8 cellular contexts compared by ENCODE assay signal in the genomic region with DNA sequence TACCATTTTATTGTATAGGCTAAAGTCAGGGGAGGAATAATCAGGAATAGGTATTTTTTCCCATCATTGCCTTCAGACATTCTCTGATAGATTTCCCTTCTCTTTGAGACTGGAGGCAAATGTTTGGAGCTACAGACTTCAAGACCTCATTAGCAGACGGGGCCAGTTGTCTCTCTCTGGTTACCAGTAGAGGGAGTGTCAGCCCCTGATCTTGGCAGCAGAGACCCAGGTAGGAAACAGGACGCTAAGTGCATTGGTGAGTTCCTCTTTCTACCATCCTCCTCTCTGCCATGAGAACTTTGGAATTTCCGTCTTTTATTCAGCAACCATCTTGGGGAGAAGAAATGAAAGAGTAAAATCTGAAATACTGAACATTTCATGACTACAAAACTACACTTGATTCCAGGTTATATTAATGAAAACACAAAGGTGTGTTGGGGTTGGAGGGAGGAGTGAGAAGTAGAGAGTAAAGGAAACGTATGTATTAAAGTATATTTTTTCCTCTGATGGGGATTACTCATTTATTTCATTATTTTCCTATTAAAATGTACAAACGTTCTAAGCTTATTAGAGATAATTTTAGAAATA.
DNase-seq lines count a peak whose midpoint lies in the region; ATAC-seq and TF ChIP-seq lines count a peak whose summit lies in the region.

No MANE protein-coding gene starts in this region.

- H3K4me3 ChIP-seq in OCI-LY1 (ENCODE audit: low read depth, low read length, poor library complexity, severe bottlenecking) (no peak overlapping the region), foreskin fibroblast (ENCODE audit: low read depth in 1 of 2, low read length in 2 of 2) (no peak overlapping the region)

- no peaks in the 10 kb centered on the region for H3K9me3 ChIP-seq in OCI-LY1 (ENCODE audit: low read length)

- ATAC-seq in GM21367 (IDR thresholded peaks at IDR 0.05; ENCODE audit: unreplicated experiment) (peak; percentile 78), HG03460 (IDR thresholded peaks at IDR 0.05; ENCODE audit: unreplicated experiment) (peak; percentile 65)

- no peaks in the 10 kb centered on the region for H3K36me3 ChIP-seq in OCI-LY1 (ENCODE audit: insufficient read depth, low read length)

- TF ChIP-seq CTCF in GM10266 (IDR thresholded peaks at IDR 0.05; ENCODE audit: control insufficient read depth, insufficient read depth, low read depth, missing control alignments) (peak; percentile 81), OCI-LY1 (IDR thresholded peaks at IDR 0.05; ENCODE audit: low read length) (peak; percentile 71), foreskin fibroblast (IDR thresholded peaks at IDR 0.05; ENCODE audit: low read depth, low read length) (peak; percentile 15), type B pancreatic cell (conservative IDR thresholded peaks at IDR 0.05) (peak; percentile 81)

- no peak overlapping the region for H3K4me2 ChIP-seq in OCI-LY1 (ENCODE audit: low read length)

- no peak overlapping the region for H3K27ac ChIP-seq in OCI-LY1 (ENCODE audit: low read depth, low read length, poor library complexity, severe bottlenecking)

- H3K27me3 Mint-ChIP-seq in type B pancreatic cell, result no peaks in the 10 kb centered on the region

- H3K27ac Mint-ChIP-seq in type B pancreatic cell, result no peak overlapping the region

- DNase-seq in GM10266 (ENCODE audit: extremely low spot score) (peak; percentile 46), foreskin fibroblast (no peak), type B pancreatic cell (ENCODE audit: extremely low spot score, unreplicated experiment) (no peak), occipital lobe (lab: John Stamatoyannopoulos, UW) (no peak)
- DNase-seq in stimulated activated CD4-positive, alpha-beta T cell treated with anti-CD3 and anti-CD28 coated beads, Interleukin-4, amount 100 ng/mL, for 24 hours, result no peak

- H3K4me3 Mint-ChIP-seq in type B pancreatic cell, result no peak overlapping the region

- H3K27me3 ChIP-seq in OCI-LY1 (ENCODE audit: insufficient read depth, low read length), result no peaks in the 10 kb centered on the region

- no peak overlapping the region for H3K9ac ChIP-seq in OCI-LY1 (ENCODE audit: low read length)

- no peaks in the 10 kb centered on the region for H3K9me2 ChIP-seq in OCI-LY1 (ENCODE audit: low read depth, low read length)

- no peaks in the 10 kb centered on the region for H3K9me3 Mint-ChIP-seq in type B pancreatic cell

- no peaks in the 10 kb centered on the region for H4K20me1 ChIP-seq in OCI-LY1 (ENCODE audit: insufficient read depth, low read length)

- no peaks in the 10 kb centered on the region for H3K36me3 Mint-ChIP-seq in type B pancreatic cell

- no peaks in the 10 kb centered on the region for H3F3A ChIP-seq in OCI-LY1 (ENCODE audit: insufficient read depth, low read length)

- no peaks in the 10 kb centered on the region for H3K4me1 Mint-ChIP-seq in type B pancreatic cell (ENCODE audit: unreplicated experiment)

- no peaks in the 10 kb centered on the region for H3K79me2 ChIP-seq in OCI-LY1 (ENCODE audit: insufficient read depth, low read length)

- no peaks in the 10 kb centered on the region for H3K4me1 ChIP-seq in OCI-LY1 (ENCODE audit: insufficient read depth, low read length, severe bottlenecking)

- H2AFZ ChIP-seq in OCI-LY1 (ENCODE audit: low read length), result no peak overlapping the region

Comparison
In these comparisons a context has a peak if more than half of its experiments do, and no peak if none do; other contexts are left out.
1. CTCF ChIP-seq: peak in every context shown above with its lines; median percentile 81 in GM10266; 81 in type B pancreatic cell; 71 in OCI-LY1; 15 in foreskin fibroblast.